8 cellular contexts compared by ENCODE assay signal in genomic region chr3:56702487-56703315, GRCh38. TPM values are rescaled to one million over a fixed set of nuclear protein-coding genes. Genes with fewer than 3 reads are reported as not detected.
DNase-seq lines count a peak whose midpoint lies in the region; ATAC-seq and TF ChIP-seq lines count a peak whose summit lies in the region.

No MANE protein-coding gene starts in this region.

- peaks cover 24% of the 10 kb centered on the region for H3K4me1 Mint-ChIP-seq in activated CD4-positive, alpha-beta T cell treated with anti-CD3 and anti-CD28 coated beads, Interleukin-2, amount 10 ng/mL, durations not matched to agents 7 days and 5 days
- no peaks in the 10 kb centered on the region for H3K4me1 Mint-ChIP-seq in nephron progenitor cell

- POLR2A ChIA-PET in activated CD4-positive, alpha-beta T cell treated with anti-CD3 and anti-CD28 coated beads, Interleukin-2, amount 10 ng/mL, durations not matched to agents 7 days and 5 days (lab: Charles Lee), result interaction anchor here (1.0 kb wide), 1 partner anchor 97 kb away, joined by 4 read pairs; no protein-coding TSS in a partner anchor

- TF ChIP-seq CTCF in C4-2B (conservative IDR thresholded peaks at IDR 0.05) (peak; percentile 86), GM20000 (IDR thresholded peaks at IDR 0.05; ENCODE audit: extremely low read depth, missing control alignments) (peak; percentile 40), nephron progenitor cell (IDR thresholded peaks at IDR 0.05) (peak; percentile 86)

- H3K27ac ChIP-seq in C4-2B, result no peak overlapping the region

- no peak overlapping the region for H3K4me3 Mint-ChIP-seq in activated CD4-positive, alpha-beta T cell treated with anti-CD3 and anti-CD28 coated beads, Interleukin-2, amount 10 ng/mL, durations not matched to agents 7 days and 5 days
- no peak overlapping the region for H3K4me3 Mint-ChIP-seq in nephron progenitor cell

- ATAC-seq in HG03097 (IDR thresholded peaks at IDR 0.05; ENCODE audit: low FRiP score, unreplicated experiment) (no peak), HG03108 (IDR thresholded peaks at IDR 0.05; ENCODE audit: unreplicated experiment) (no peak)

- H3K9me3 Mint-ChIP-seq in activated CD4-positive, alpha-beta T cell treated with anti-CD3 and anti-CD28 coated beads, Interleukin-2, amount 10 ng/mL, durations not matched to agents 7 days and 5 days, result no peaks in the 10 kb centered on the region
- peaks cover 19% of the 10 kb centered on the region for H3K9me3 Mint-ChIP-seq in nephron progenitor cell

- CTCF ChIA-PET in activated CD4-positive, alpha-beta T cell treated with anti-CD3 and anti-CD28 coated beads, Interleukin-2, amount 10 ng/mL, durations not matched to agents 7 days and 5 days (lab: Charles Lee), result interaction anchor here (0.6 to 6.8 kb wide), 22 partner anchors 9 to 952 kb away, joined by 3 to 85 read pairs (median 4); partner anchors contain the start of gene ARHGEF3

- no peaks in the 10 kb centered on the region for H3K36me3 Mint-ChIP-seq in activated CD4-positive, alpha-beta T cell treated with anti-CD3 and anti-CD28 coated beads, Interleukin-2, amount 10 ng/mL, durations not matched to agents 7 days and 5 days (ENCODE audit: low read depth)
- no peaks in the 10 kb centered on the region for H3K36me3 Mint-ChIP-seq in nephron progenitor cell (ENCODE audit: low read depth)

- no peak overlapping the region for H3K27ac Mint-ChIP-seq in activated CD4-positive, alpha-beta T cell treated with anti-CD3 and anti-CD28 coated beads, Interleukin-2, amount 10 ng/mL, durations not matched to agents 7 days and 5 days
- H3K27ac Mint-ChIP-seq in nephron progenitor cell, result no peak overlapping the region

- DNase-seq in GM20000 (ENCODE audit: low spot score) (peak; percentile 54), NCI-H345 treated with DMSO at 0.1 percent for 48 hours (lab: John Stamatoyannopoulos, UW; ENCODE audit: unreplicated experiment) (peak; percentile 52), fibroblast of gingiva (ENCODE audit: low read depth) (peak; percentile 59), nephron progenitor cell (peak; percentile 39)
- peak; percentile 73 for DNase-seq in activated CD4-positive, alpha-beta T cell treated with anti-CD3 and anti-CD28 coated beads, Interleukin-2, amount 10 ng/mL, durations not matched to agents 7 days and 5 days

- no peaks in the 10 kb centered on the region for H3K27me3 Mint-ChIP-seq in activated CD4-positive, alpha-beta T cell treated with anti-CD3 and anti-CD28 coated beads, Interleukin-2, amount 10 ng/mL, durations not matched to agents 7 days and 5 days
- H3K27me3 Mint-ChIP-seq in nephron progenitor cell (ENCODE audit: low read depth, poor library complexity), result peaks cover 19% of the 10 kb centered on the region

RNA-seq across cellular contexts. Expression of gene TASOR, which starts 19.6 kb away (rescaled TPM):
- 10 to 100 TPM; 60.4 TPM for total RNA-seq in activated CD4-positive, alpha-beta T cell treated with anti-CD3 and anti-CD28 coated beads, Interleukin-2, amount 10 ng/mL, durations not matched to agents 7 days and 5 days
